ENCODE assay signal across 18 cellular contexts in genomic region chr2:95372845-95373244, GRCh38. TPM values are rescaled to one million over a fixed set of nuclear protein-coding genes. Genes with fewer than 3 reads are reported as not detected.
DNase-seq lines count a peak whose midpoint lies in the region; ATAC-seq and TF ChIP-seq lines count a peak whose summit lies in the region.
"Had no signal": no experiment of that assay in that cellular context is flagged by ENCODE, and none has a peak within 500 bp of the region (broad histone marks: within the 10 kb centered on the region; RNA-seq: fewer than 3 reads in every experiment).

No MANE protein-coding gene starts in this region.

- H3K36me3 Mint-ChIP-seq in chondrocyte (ENCODE audit: low read depth) (peaks cover 1% of the 10 kb centered on the region), type B pancreatic cell (no peaks in the 10 kb centered on the region)
- no peaks in the 10 kb centered on the region for H3K36me3 Mint-ChIP-seq in CD8-positive, alpha-beta T cell

- H3K4me3 Mint-ChIP-seq in chondrocyte (ENCODE audit: unreplicated experiment) (no peak overlapping the region), type B pancreatic cell (no peak overlapping the region)
- H3K4me3 Mint-ChIP-seq in CD8-positive, alpha-beta T cell = no peak overlapping the region

- H3K9me3 Mint-ChIP-seq in chondrocyte (ENCODE audit: low read depth) = peaks cover 15% of the 10 kb centered on the region
- no peaks in the 10 kb centered on the region for H3K9me3 Mint-ChIP-seq in type B pancreatic cell
- peaks cover 2% of the 10 kb centered on the region for H3K9me3 Mint-ChIP-seq in CD8-positive, alpha-beta T cell

- no peaks in the 10 kb centered on the region for H3K4me1 Mint-ChIP-seq in chondrocyte (ENCODE audit: low read depth)
- no peaks in the 10 kb centered on the region for H3K4me1 Mint-ChIP-seq in type B pancreatic cell (ENCODE audit: unreplicated experiment)
- H3K4me1 Mint-ChIP-seq in CD8-positive, alpha-beta T cell (ENCODE audit: low read depth) = peaks cover 2% of the 10 kb centered on the region

- DNase-seq in cardiac septum (ENCODE audit: low spot score) = peak; percentile 46
- no peak for DNase-seq in heart left ventricle
- peak; percentile 83 for DNase-seq in chondrocyte (ENCODE audit: low spot score)
- DNase-seq in mesenteric fat pad (ENCODE audit: low spot score) = peak; percentile 59
- DNase-seq in type B pancreatic cell (ENCODE audit: extremely low spot score, unreplicated experiment) = peak; percentile 51
- DNase-seq in NCI-H1436 (lab: John Stamatoyannopoulos, UW) = no peak
- no peak for DNase-seq in DMS114 treated with DMSO at 0.1 percent for 48 hours (lab: John Stamatoyannopoulos, UW; ENCODE audit: unreplicated experiment)
- no peak for DNase-seq in CD8-positive, alpha-beta T cell
- DNase-seq: DMS 273 treated with DMSO at 0.1 percent for 48 hours, GF-D8, IMR-90, Karpas-422, MG63, NCI-H1092 treated with DMSO at 0.1 percent for 48 hours, NCI-H1694, NCI-H524, SHP77 treated with DMSO at 0.1 percent for 48 hours had no signal

- H3K4me1 ChIP-seq in heart left ventricle = no peaks in the 10 kb centered on the region
- H3K4me1 ChIP-seq in CD8-positive, alpha-beta T cell (ENCODE audit: insufficient read depth, low read length) = no peaks in the 10 kb centered on the region

- H3K36me3 ChIP-seq in heart left ventricle = peaks cover 0 to 9% (median 0%) of the 10 kb centered on the region in 9 donors
- no peaks in the 10 kb centered on the region for H3K36me3 ChIP-seq in CD8-positive, alpha-beta T cell (ENCODE audit: insufficient read depth, low read length)
- H3K36me3 ChIP-seq: MG63 had no signal

- intact Hi-C loops in cardiac septum (cut with DNase I) (no loop called here), heart left ventricle (cut with DNase I) (no loop called here)
- intact Hi-C loops in CD8-positive, alpha-beta T cell (cut with DNase I, micrococcal nuclease) = no loop called here

- H3K27me3 Mint-ChIP-seq in chondrocyte (ENCODE audit: low read depth) = peaks cover 5% of the 10 kb centered on the region
- peaks cover 32% of the 10 kb centered on the region for H3K27me3 Mint-ChIP-seq in type B pancreatic cell
- peaks cover 25% of the 10 kb centered on the region for H3K27me3 Mint-ChIP-seq in CD8-positive, alpha-beta T cell (ENCODE audit: low read depth)

- CTCF ChIA-PET in CD8-positive, alpha-beta T cell (lab: Charles Lee) = no interaction called here

- WGBS in heart left ventricle, 4 donors = 89 to 91% (median 90%) methylated on average over 7 to 8 of the region's 8 CpGs

- TF ChIP-seq POLR2A in heart left ventricle (IDR thresholded peaks at IDR 0.05) = no peak

- no peak for ATAC-seq in heart left ventricle
- ATAC-seq in CD8-positive, alpha-beta T cell = no peak

- no peak overlapping the region for H3K27ac ChIP-seq in heart left ventricle
- no peak overlapping the region for H3K27ac ChIP-seq in CD8-positive, alpha-beta T cell (ENCODE audit: low read depth, low read length)
- H3K27ac ChIP-seq: C4-2B had no signal

- H3K27ac Mint-ChIP-seq in chondrocyte (ENCODE audit: unreplicated experiment) = no peak overlapping the region
- no peak overlapping the region for H3K27ac Mint-ChIP-seq in type B pancreatic cell
- H3K27ac Mint-ChIP-seq in CD8-positive, alpha-beta T cell = no peak overlapping the region

- H3K4me3 ChIP-seq in heart left ventricle = no peak overlapping the region
- no peak overlapping the region for H3K4me3 ChIP-seq in CD8-positive, alpha-beta T cell (ENCODE audit: low read depth, low read length)
- H3K4me3 ChIP-seq: MG63 had no signal

- H3K27me3 ChIP-seq in heart left ventricle = no peaks in the 10 kb centered on the region
- no peaks in the 10 kb centered on the region for H3K27me3 ChIP-seq in CD8-positive, alpha-beta T cell (ENCODE audit: insufficient read depth, low read length)
- H3K27me3 ChIP-seq: MG63 had no signal

- H3K9me3 ChIP-seq in heart left ventricle = peaks cover 0 to 9% (median 0%) of the 10 kb centered on the region in 12 donors
- H3K9me3 ChIP-seq in CD8-positive, alpha-beta T cell (ENCODE audit: low read length) = no peaks in the 10 kb centered on the region
- H3K9me3 ChIP-seq: MG63 had no signal

- POLR2A ChIA-PET in CD8-positive, alpha-beta T cell (lab: Charles Lee) = no interaction called here

- no peak for TF ChIP-seq CTCF in heart left ventricle (IDR thresholded peaks at IDR 0.05)
- no peak for TF ChIP-seq CTCF in chondrocyte (IDR thresholded peaks at IDR 0.05)
- no peak for TF ChIP-seq CTCF in type B pancreatic cell (conservative IDR thresholded peaks at IDR 0.05)
- no peak for TF ChIP-seq CTCF in CD8-positive, alpha-beta T cell (IDR thresholded peaks at IDR 0.05)

RNA-seq across cellular contexts. Expression of gene FAHD2A, which starts 29.7 kb away (rescaled TPM):
- total RNA-seq in cardiac septum = 28.8 TPM
- total RNA-seq in heart left ventricle = 10 to 100 TPM; 26.2 to 51.7 (median 34.6) TPM
- polyA plus RNA-seq in heart left ventricle = 10 to 100 TPM; 31.5 to 37.6 TPM
- total RNA-seq in chondrocyte = 23.9 to 30.4 TPM (median 27.4 TPM) in 3 replicates
- total RNA-seq in mesenteric fat pad = 18.5 TPM
- 23.4 and 39.2 TPM in 2 replicates for total RNA-seq in type B pancreatic cell (ENCODE audit: low replicate concordance)
- 10 to 100 TPM; 25.5 to 26.3 TPM for total RNA-seq in CD8-positive, alpha-beta T cell

Comparison
In these comparisons a context has a peak if more than half of its experiments do, and no peak if none do; other contexts are left out.
1. DNase-seq: peak in cardiac septum (single experiment), chondrocyte (single experiment), mesenteric fat pad (single experiment) and type B pancreatic cell (single experiment); none in heart left ventricle (0 of 5), NCI-H1436 (single experiment), DMS114 treated with DMSO at 0.1 percent for 48 hours (single experiment) and CD8-positive, alpha-beta T cell (0 of 7).